ENCODE assay signal across 8 cellular contexts in genomic region chr17:75010683-75011406, GRCh38. TPM values are rescaled to one million over a fixed set of nuclear protein-coding genes. Genes with fewer than 3 reads are reported as not detected.
DNase-seq lines count a peak whose midpoint lies in the region; TF ChIP-seq lines count a peak whose summit lies in the region.

No MANE protein-coding gene starts in this region.

- peaks cover 10% of the 10 kb centered on the region; the same call in 1 of the 2 replicates for H3K4me1 ChIP-seq in GM23248 (ENCODE audit: insufficient read depth)
- peaks cover 17 to 26% of the 10 kb centered on the region in 2 experiments; a peak in 3 of 4 replicates for H3K4me1 ChIP-seq in SK-N-SH (ENCODE audit: control insufficient read depth in 1 of 2, insufficient read depth in 2 of 2, low read depth in 1 of 2, low read length in 1 of 2)

- peak overlapping the region; percentile 55 for H3K4me3 Mint-ChIP-seq in progenitor cell of endocrine pancreas (ENCODE audit: low read depth)

- TF ChIP-seq RAD21 in SK-N-SH (IDR thresholded peaks at IDR 0.05; ENCODE audit: low read length): peak; percentile 54

- peaks cover 16% of the 10 kb centered on the region for H3K4me1 Mint-ChIP-seq in progenitor cell of endocrine pancreas (ENCODE audit: low read depth)

- H3K9ac ChIP-seq in GM23248: peak overlapping the region; percentile 84
- H3K9ac ChIP-seq in SK-N-SH: no peak overlapping the region

- H3K27me3 ChIP-seq in GM23248 (replicated peaks; ENCODE audit: insufficient read depth) (no peaks in the 10 kb centered on the region), SK-N-SH (ENCODE audit: insufficient read depth) (no peaks in the 10 kb centered on the region)

- POLR2A ChIA-PET in SK-N-SH (lab: Yijun Ruan, JAX): interaction anchor here (0.5 to 6.2 kb wide), 23 partner anchors 9 to 259 kb away, joined by 3 to 197 read pairs (median 5); partner anchors contain the start of genes ARMC7, ATP5PD, CDR2L and HID1

- H3K9me3 Mint-ChIP-seq in progenitor cell of endocrine pancreas (ENCODE audit: low read depth): no peaks in the 10 kb centered on the region

- peaks cover 24% of the 10 kb centered on the region for H3F3A ChIP-seq in GM23248 (ENCODE audit: insufficient read depth)
- peaks cover 16% of the 10 kb centered on the region for H3F3A ChIP-seq in SK-N-SH (replicated peaks; ENCODE audit: insufficient read depth)

- peaks cover 5% of the 10 kb centered on the region for H3K36me3 Mint-ChIP-seq in progenitor cell of endocrine pancreas (ENCODE audit: insufficient read depth)

- H3K36me3 ChIP-seq in GM23248 (ENCODE audit: low read depth) (no peaks in the 10 kb centered on the region), SK-N-SH (replicated peaks in 1 of 2; ENCODE audit: control insufficient read depth in 1 of 2, insufficient read depth in 2 of 2, low read length in 1 of 2) (no peaks in the 10 kb centered on the region)

- no peaks in the 10 kb centered on the region for H3K9me2 ChIP-seq in GM23248 (ENCODE audit: insufficient read depth)
- no peaks in the 10 kb centered on the region for H3K9me2 ChIP-seq in SK-N-SH

- H4K20me1 ChIP-seq in GM23248 (ENCODE audit: insufficient read depth): no peaks in the 10 kb centered on the region
- no peaks in the 10 kb centered on the region for H4K20me1 ChIP-seq in SK-N-SH (ENCODE audit: insufficient read depth)

- CTCF ChIA-PET in SK-N-SH (lab: Yijun Ruan, JAX): interaction anchor here (0.6 to 19.8 kb wide), 24 partner anchors 11 to 334 kb away, joined by 3 to 295 read pairs (median 5); partner anchors contain the start of genes ARMC7, CDR2L, HID1 and NT5C

- in situ Hi-C loops in GM23248 (cut with MboI): no loop called here

- TF ChIP-seq EP300 in SK-N-SH (IDR thresholded peaks at IDR 0.05; ENCODE audit: borderline replicate concordance in 1 of 2, low read depth in 1 of 2, low read length in 1 of 2): peak in 1 of 2 experiments; percentile 69; a peak in 1 of 4 replicates

- H3K9me3 ChIP-seq in GM23248 (ENCODE audit: low read depth) (no peaks in the 10 kb centered on the region), SK-N-SH (no peaks in the 10 kb centered on the region)

- peak overlapping the region; percentile 98 for H3K27ac ChIP-seq in 22Rv1
- peak overlapping the region; percentile 88 for H3K27ac ChIP-seq in GM23248
- H3K27ac ChIP-seq in SK-N-SH (ENCODE audit: low read depth in 2 of 2, low read length in 1 of 2): peak overlapping the region; percentile 88 to 95

- H3K4me2 ChIP-seq in GM23248 (ENCODE audit: unreplicated experiment) (peak overlapping the region; percentile 98), SK-N-SH (no peak overlapping the region)

- H3K4me3 ChIP-seq in GM23248 (no peak overlapping the region), SK-N-SH (ENCODE audit: low read depth in 2 of 2, low read length in 1 of 2) (no peak overlapping the region), fibroblast of pulmonary artery (replicated peaks; ENCODE audit: low read depth, low read length) (no peak overlapping the region)

- no peaks in the 10 kb centered on the region for H3K27me3 Mint-ChIP-seq in progenitor cell of endocrine pancreas

- peak overlapping the region; percentile 47 for H3K27ac Mint-ChIP-seq in progenitor cell of endocrine pancreas

- peak; percentile 69 for DNase-seq in GM23248
- DNase-seq in SK-N-SH: peak; percentile 91
- DNase-seq in fibroblast of pulmonary artery (ENCODE audit: low read depth): peak; percentile 42
- no peak for DNase-seq in progenitor cell of endocrine pancreas (ENCODE audit: low spot score, unreplicated experiment)
- DNase-seq in NOMO-1 (lab: John Stamatoyannopoulos, UW; ENCODE audit: unreplicated experiment in 2 of 2): no peak
- no peak for DNase-seq in OCI-M2 (lab: John Stamatoyannopoulos, UW; ENCODE audit: unreplicated experiment)
- DNase-seq in activated gamma-delta T cell (lab: John Stamatoyannopoulos, UW): no peak

- WGBS in GM23248 (ENCODE audit: low coverage in 1 of 2, low lambda C conversion rate in 2 of 2, missing lambda C conversion rate in 2 of 2), 2 experiments: 49 to 53% methylated on average over 8 of the region's 8 CpGs
- WGBS in SK-N-SH (ENCODE audit: low lambda C conversion rate): 57% methylated on average over 8 of the region's 8 CpGs

- H2AFZ ChIP-seq in GM23248: peak overlapping the region; percentile 95; the same call in 1 of the 2 replicates
- H2AFZ ChIP-seq in SK-N-SH (ENCODE audit: low read depth): peak overlapping the region; percentile 99; the same call in 1 of the 2 replicates

- peaks cover 29% of the 10 kb centered on the region for H3K79me2 ChIP-seq in GM23248 (ENCODE audit: insufficient read depth)
- H3K79me2 ChIP-seq in SK-N-SH (ENCODE audit: insufficient read depth): peaks cover 31% of the 10 kb centered on the region

- TF ChIP-seq CTCF in 22Rv1 (IDR thresholded peaks at IDR 0.05): 0 out of 2 replicates have a peak, but pooled peaks have one; percentile 11
- no peak for TF ChIP-seq CTCF in SK-N-SH (IDR thresholded peaks at IDR 0.05)
- TF ChIP-seq CTCF in fibroblast of pulmonary artery (IDR thresholded peaks at IDR 0.05; ENCODE audit: low read length, missing control alignments): no peak
- no peak for TF ChIP-seq CTCF in progenitor cell of endocrine pancreas (IDR thresholded peaks at IDR 0.05; ENCODE audit: unreplicated experiment)

TF ChIP-seq in SK-N-SH, 30 proteins besides CTCF, POLR2A, EP300 and RAD21:
- TF ChIP-seq RCOR1 (IDR thresholded peaks at IDR 0.05; ENCODE audit: low read length) (peak; percentile 8; the same call in 1 of the 2 replicates), FOSL2 (IDR thresholded peaks at IDR 0.05; ENCODE audit: borderline replicate concordance, low read depth) (peak; percentile 12), CHD2 (IDR thresholded peaks at IDR 0.05; ENCODE audit: low read length, partially characterized antibody) (peak; percentile 76), SMC3 (IDR thresholded peaks at IDR 0.05; ENCODE audit: low read depth, low read length) (peak; percentile 25; the same call in 1 of the 2 replicates), FOXM1 (IDR thresholded peaks at IDR 0.05; ENCODE audit: low read depth) (no peak), FOXJ3 (CRISPR knock-in tag; IDR thresholded peaks at IDR 0.05) (peak; percentile 42; the same call in 1 of the 2 replicates), USF1 (IDR thresholded peaks at IDR 0.05; ENCODE audit: borderline replicate concordance, low read depth) (no peak), MXI1 (IDR thresholded peaks at IDR 0.05; ENCODE audit: low read depth, low read length) (peak; percentile 66; the same call in 1 of the 2 replicates)
TF ChIP-seq in SK-N-SH: peak in this region for 6.

RNA-seq across cellular contexts. Expression of gene MRPL58, which starts 1.6 kb away (rescaled TPM):
- 35.6 and 52.4 TPM in 2 replicates for total RNA-seq in GM23248 (2014; rRNA removed; shearing (Covaris generic))
- 41.5 TPM in 2 replicates for polyA plus RNA-seq in GM23248 (2016; fragmentation: Nextera tagmentation; extraction: Ambion mirVana)
- polyA plus RNA-seq in SK-N-SH (2012; rRNA removed): 87.3 and 89.2 TPM in 2 replicates
- polyA plus RNA-seq in SK-N-SH (2012; cell fraction: cytosol; rRNA removed): 86.8 and 89.7 TPM in 2 replicates
- 31.8 and 37.9 TPM in 2 replicates for polyA plus RNA-seq in SK-N-SH (2012; cell fraction: nucleus; rRNA removed)
- 26.5 and 26.8 TPM in 2 replicates for total RNA-seq in progenitor cell of endocrine pancreas

RNA-seq across cellular contexts. Expression of gene CDR2L, which starts 23.4 kb away (rescaled TPM):
- total RNA-seq in GM23248 (2014; rRNA removed; shearing (Covaris generic)): 23.9 and 31.4 TPM in 2 replicates
- polyA plus RNA-seq in GM23248 (2016; fragmentation: Nextera tagmentation; extraction: Ambion mirVana): 18.0 and 18.4 TPM in 2 replicates
- polyA plus RNA-seq in SK-N-SH (2012; rRNA removed): 18.6 and 21.2 TPM in 2 replicates
- 9.6 and 15.3 TPM in 2 replicates for polyA plus RNA-seq in SK-N-SH (2012; cell fraction: cytosol; rRNA removed)
- polyA plus RNA-seq in SK-N-SH (2012; cell fraction: nucleus; rRNA removed): 25.0 and 29.9 TPM in 2 replicates
- total RNA-seq in progenitor cell of endocrine pancreas: 17.2 and 17.8 TPM in 2 replicates

RNA-seq across cellular contexts. Expression of gene ATP5PD, which starts 35.9 kb away (rescaled TPM):
- total RNA-seq in GM23248 (2014; rRNA removed; shearing (Covaris generic)): 215 and 287 TPM in 2 replicates
- 511 and 522 TPM in 2 replicates for polyA plus RNA-seq in GM23248 (2016; fragmentation: Nextera tagmentation; extraction: Ambion mirVana)
- polyA plus RNA-seq in SK-N-SH (2012; rRNA removed): 354 and 454 TPM in 2 replicates
- 479 and 520 TPM in 2 replicates for polyA plus RNA-seq in SK-N-SH (2012; cell fraction: cytosol; rRNA removed)
- 154 and 185 TPM in 2 replicates for polyA plus RNA-seq in SK-N-SH (2012; cell fraction: nucleus; rRNA removed)
- 160 and 163 TPM in 2 replicates for total RNA-seq in progenitor cell of endocrine pancreas

RNA-seq across cellular contexts. Expression of gene KCTD2, which starts 36.2 kb away (rescaled TPM):
- total RNA-seq in GM23248 (2014; rRNA removed; shearing (Covaris generic)): 19.9 and 25.5 TPM in 2 replicates
- polyA plus RNA-seq in GM23248 (2016; fragmentation: Nextera tagmentation; extraction: Ambion mirVana) (6.5 and 7.7 TPM in 2 replicates), SK-N-SH (2012; rRNA removed) (27.5 and 34.2 TPM in 2 replicates)
- 22.2 and 28.7 TPM in 2 replicates for polyA plus RNA-seq in SK-N-SH (2012; cell fraction: cytosol; rRNA removed)
- 25.7 and 26.5 TPM in 2 replicates for polyA plus RNA-seq in SK-N-SH (2012; cell fraction: nucleus; rRNA removed)
- 24.9 and 27.1 TPM in 2 replicates for total RNA-seq in progenitor cell of endocrine pancreas

RNA-seq across cellular contexts. Expression of gene HID1, which starts 38.3 kb away (rescaled TPM):
- total RNA-seq in GM23248 (2014; rRNA removed; shearing (Covaris generic)): not detected in 2 replicates
- not detected in 2 replicates for polyA plus RNA-seq in GM23248 (2016; fragmentation: Nextera tagmentation; extraction: Ambion mirVana)
- polyA plus RNA-seq in SK-N-SH (2012; rRNA removed): 2.5 and 2.9 TPM in 2 replicates
- 1.3 and 2.2 TPM in 2 replicates for polyA plus RNA-seq in SK-N-SH (2012; cell fraction: cytosol; rRNA removed)
- 13.2 and 16.3 TPM in 2 replicates for polyA plus RNA-seq in SK-N-SH (2012; cell fraction: nucleus; rRNA removed)
- total RNA-seq in progenitor cell of endocrine pancreas: 94.2 and 101 TPM in 2 replicates

Comparison
In these comparisons a context has a peak if more than half of its experiments do, and no peak if none do; other contexts are left out.
1. DNase-seq: peak in GM23248 (single experiment), SK-N-SH (single experiment) and fibroblast of pulmonary artery (single experiment); none in progenitor cell of endocrine pancreas (single experiment), NOMO-1 (0 of 2), OCI-M2 (single experiment) and activated gamma-delta T cell (single experiment).
2. Peak in every context shown above with its lines, with median percentiles within 50 percentile points of each other: H3K27ac ChIP-seq.